26 cellular contexts compared by ENCODE assay signal in the genomic region with DNA sequence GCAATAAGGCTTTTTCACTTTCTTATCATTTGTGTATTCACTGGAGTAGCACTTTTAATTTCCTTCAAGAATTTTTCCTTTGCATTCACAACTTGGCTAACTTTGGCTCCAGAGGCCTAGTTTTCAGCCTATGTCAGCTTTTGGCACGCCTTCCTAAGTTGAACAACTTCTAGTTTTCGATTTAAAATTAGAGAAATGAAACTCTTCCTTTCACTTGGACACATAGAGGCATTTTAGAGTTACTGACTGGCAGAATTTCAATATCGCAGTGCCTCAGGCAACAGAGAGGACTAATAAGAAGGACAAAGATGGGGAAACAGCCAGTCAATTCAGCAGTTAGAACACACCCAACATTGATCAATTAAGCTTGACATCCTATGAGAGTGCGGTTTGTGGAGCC.
DNase-seq lines count a peak whose midpoint lies in the region; ATAC-seq lines count a peak whose summit lies in the region.
"Had no signal": no experiment of that assay in that cellular context is flagged by ENCODE, and none has a peak within 500 bp of the region (broad histone marks: within the 10 kb centered on the region; RNA-seq: fewer than 3 reads in every experiment).

No MANE protein-coding gene starts in this region.

- H3K27ac Mint-ChIP-seq in activated naive CD4-positive, alpha-beta T cell treated with anti-CD3 and anti-CD28 coated beads for 36 hours: no peak overlapping the region
- H3K27ac Mint-ChIP-seq: CD4-positive, CD25-positive, alpha-beta regulatory T cell had no signal

- ATAC-seq in GM18868 (IDR thresholded peaks at IDR 0.05; ENCODE audit: unreplicated experiment) (no peak), HG02852 (IDR thresholded peaks at IDR 0.05; ENCODE audit: unreplicated experiment) (no peak)
- ATAC-seq: HCT116 had no signal

- intact Hi-C loops in activated naive CD4-positive, alpha-beta T cell treated with anti-CD3 and anti-CD28 coated beads for 36 hours (cut with micrococcal nuclease): no loop called here

- DNase-seq in Ammon's horn (ENCODE audit: low spot score): peak; percentile 44
- peak; percentile 90 for DNase-seq in MV-4-11 (lab: John Stamatoyannopoulos, UW)
- peak; percentile 62 for DNase-seq in SK-MEL-5 (ENCODE audit: low read depth, low spot score)
- DNase-seq in globus pallidus (ENCODE audit: low spot score): peak; percentile 55
- no peak for DNase-seq in activated naive CD4-positive, alpha-beta T cell treated with anti-CD3 and anti-CD28 coated beads for 36 hours
- DNase-seq in KG1 (lab: John Stamatoyannopoulos, UW): no peak
- DNase-seq: 8988T; BE2C; CD4-positive, CD25-positive, alpha-beta regulatory T cell; COR-L47; DMS 273 treated with DMSO at 0.1 percent for 48 hours; DMS79 treated with DMSO at 0.1 percent for 48 hours; GM23248; IMR-90; Karpas-422; NCI-H1092; NCI-H146; NCI-H2029 treated with DMSO at 0.1 percent for 48 hours; NCI-H226; NCI-H510A treated with DMSO at 0.1 percent for 48 hours; NCI-H748 treated with DMSO at 0.1 percent for 48 hours; SHP77; SW 1271 had no signal

- CTCF ChIA-PET in activated naive CD4-positive, alpha-beta T cell treated with anti-CD3 and anti-CD28 coated beads for 36 hours (lab: Charles Lee): no interaction called here

- no peaks in the 10 kb centered on the region for H3K4me1 Mint-ChIP-seq in activated naive CD4-positive, alpha-beta T cell treated with anti-CD3 and anti-CD28 coated beads for 36 hours (ENCODE audit: low read depth)
- H3K4me1 Mint-ChIP-seq: CD4-positive, CD25-positive, alpha-beta regulatory T cell had no signal

- H3K4me3 Mint-ChIP-seq in activated naive CD4-positive, alpha-beta T cell treated with anti-CD3 and anti-CD28 coated beads for 36 hours: no peak overlapping the region
- H3K4me3 Mint-ChIP-seq: CD4-positive, CD25-positive, alpha-beta regulatory T cell had no signal

- no peaks in the 10 kb centered on the region for H3K27me3 Mint-ChIP-seq in activated naive CD4-positive, alpha-beta T cell treated with anti-CD3 and anti-CD28 coated beads for 36 hours (ENCODE audit: low read depth)
- H3K27me3 Mint-ChIP-seq: CD4-positive, CD25-positive, alpha-beta regulatory T cell had no signal

- peaks cover 8% of the 10 kb centered on the region for H3K9me3 Mint-ChIP-seq in activated naive CD4-positive, alpha-beta T cell treated with anti-CD3 and anti-CD28 coated beads for 36 hours

- in situ Hi-C loops in SK-MEL-5 (cut with HindIII; ENCODE audit: low pct_unique_long_range_greater_than_20kb, low sequenced_read_pairs): no loop called here

- no peaks in the 10 kb centered on the region for H3K36me3 Mint-ChIP-seq in activated naive CD4-positive, alpha-beta T cell treated with anti-CD3 and anti-CD28 coated beads for 36 hours (ENCODE audit: low read depth)
- H3K36me3 Mint-ChIP-seq: CD4-positive, CD25-positive, alpha-beta regulatory T cell had no signal

Comparison
In these comparisons a context has a peak if more than half of its experiments do, and no peak if none do; other contexts are left out.
1. DNase-seq: peak in Ammon's horn (single experiment), MV-4-11 (single experiment), SK-MEL-5 (single experiment) and globus pallidus (single experiment); none in activated naive CD4-positive, alpha-beta T cell treated with anti-CD3 and anti-CD28 coated beads for 36 hours (single experiment) and KG1 (single experiment).